Comparison of ENCODE assay signal across 35 cellular contexts in genomic region chr15:50176869-50177268, GRCh38. TPM values are rescaled to one million over a fixed set of nuclear protein-coding genes. Genes with fewer than 3 reads are reported as not detected.
A peak's percentile ranks its signal among the peaks of the same experiment; 100 is the strongest.
DNase-seq lines count a peak whose midpoint lies in the region; ATAC-seq lines count a peak whose summit lies in the region.
"Had no signal": no experiment of that assay in that cellular context is flagged by ENCODE, and none has a peak within 500 bp of the region (broad histone marks: within the 10 kb centered on the region; RNA-seq: fewer than 3 reads in every experiment).

No MANE protein-coding gene starts in this region.

- peaks cover 25% of the 10 kb centered on the region for H3K27me3 ChIP-seq in GM23248 (replicated peaks; ENCODE audit: insufficient read depth)
- H3K27me3 ChIP-seq in CD8-positive, alpha-beta memory T cell (ENCODE audit: insufficient read depth, low read length, poor library complexity, severe bottlenecking) = no peaks in the 10 kb centered on the region

- H3K36me3 ChIP-seq in GM23248 (ENCODE audit: low read depth) = no peaks in the 10 kb centered on the region
- no peaks in the 10 kb centered on the region for H3K36me3 ChIP-seq in CD8-positive, alpha-beta memory T cell (ENCODE audit: insufficient read depth, low read length)
- H3K36me3 ChIP-seq: heart left ventricle, right atrium auricular region, SJSA1, tibial artery, vagina, WERI-Rb-1 had no signal

- no peak for DNase-seq in activated CD8-positive, alpha-beta memory T cell treated with anti-CD3 and anti-CD28 coated beads, Interleukin-2, amount 10 ng/mL, durations not matched to agents 7 days and 5 days
- no peak for DNase-seq in activated CD8-positive, alpha-beta memory T cell treated with anti-CD3 and anti-CD28 coated beads, Interleukin-2, amount 50 U/mL, for 4 hours
- peak; percentile 37 for DNase-seq in GM23248
- peak; percentile 9 for DNase-seq in non-pigmented ciliary epithelial cell (ENCODE audit: low read depth)
- DNase-seq in CD8-positive, alpha-beta memory T cell = no peak
- no peak for DNase-seq in NCI-H69 (lab: John Stamatoyannopoulos, UW)
- no peak for DNase-seq in CD1c-positive myeloid dendritic cell (ENCODE audit: extremely low spot score)
- DNase-seq: activated CD4-positive, alpha-beta T cell treated with anti-CD3 and anti-CD28 coated beads, Interleukin-2, amount 50 U/mL, for 4 hours; activated CD8-positive, alpha-beta memory T cell treated with anti-CD3 and anti-CD28 coated beads, Interleukin-2, amount 50 U/mL, for 48 hours; activated effector memory CD4-positive, alpha-beta T cell treated with anti-CD3 and anti-CD28 coated beads, Interleukin-2, amount 50 U/mL, for 16 hours; CD4-positive, alpha-beta memory T cell; endodermal cell; heart left ventricle; Kasumi-1; kidney; left ventricle myocardium superior; NCI-H1092 treated with DMSO at 0.1 percent for 48 hours; NCI-H1694 treated with DMSO at 0.1 percent for 48 hours; NCI-H2171 treated with DMSO at 0.1 percent for 48 hours; NCI-H524; OCI-M1; posterior cingulate gyrus; stimulated activated CD8-positive, alpha-beta memory T cell treated with anti-CD3 and anti-CD28 coated beads, Interleukin-4, amount 100 ng/mL, for 48 hours; tibial artery; WERI-Rb-1 had no signal

- no peaks in the 10 kb centered on the region for H3K27me3 Mint-ChIP-seq in activated CD8-positive, alpha-beta memory T cell treated with anti-CD3 and anti-CD28 coated beads, Interleukin-2, amount 10 ng/mL, durations not matched to agents 7 days and 5 days
- peaks cover 33% of the 10 kb centered on the region for H3K27me3 Mint-ChIP-seq in activated T-helper 17 cell treated with anti-CD3 and anti-CD28 coated beads, Interleukin-2, amount 50 U/mL, for 72 hours
- H3K27me3 Mint-ChIP-seq in CD8-positive, alpha-beta memory T cell = peaks cover under 1 to 4% of the 10 kb centered on the region in 2 donors
- H3K27me3 Mint-ChIP-seq: central memory CD8-positive, alpha-beta T cell had no signal

- no peak overlapping the region for H3K4me3 ChIP-seq in GM23248
- H3K4me3 ChIP-seq in CD8-positive, alpha-beta memory T cell (ENCODE audit: low read length) = no peak overlapping the region
- H3K4me3 ChIP-seq: A549, heart left ventricle, right atrium auricular region, SJSA1, smooth muscle cell, tibial artery, vagina had no signal

- H3K9me3 ChIP-seq in GM23248 (ENCODE audit: low read depth) = no peaks in the 10 kb centered on the region
- no peaks in the 10 kb centered on the region for H3K9me3 ChIP-seq in CD8-positive, alpha-beta memory T cell (ENCODE audit: low read length)
- H3K9me3 ChIP-seq: A549, heart left ventricle, right atrium auricular region, SJSA1, tibial artery, vagina had no signal

- CTCF ChIA-PET in activated CD8-positive, alpha-beta memory T cell treated with anti-CD3 and anti-CD28 coated beads, Interleukin-2, amount 10 ng/mL, durations not matched to agents 7 days and 5 days (lab: Charles Lee) = interaction anchor here (0.7 kb wide), 1 partner anchor 19 kb away, joined by 3 read pairs; no protein-coding TSS in a partner anchor
- CTCF ChIA-PET in CD8-positive, alpha-beta memory T cell (lab: Charles Lee) = interaction anchor here (1.3 kb wide), 1 partner anchor 8 kb away, joined by 3 read pairs; no protein-coding TSS in a partner anchor

- peak overlapping the region; percentile 49 for H3K27ac Mint-ChIP-seq in activated CD8-positive, alpha-beta memory T cell treated with anti-CD3 and anti-CD28 coated beads, Interleukin-2, amount 10 ng/mL, durations not matched to agents 7 days and 5 days
- H3K27ac Mint-ChIP-seq in activated T-helper 17 cell treated with anti-CD3 and anti-CD28 coated beads, Interleukin-2, amount 50 U/mL, for 72 hours = no peak overlapping the region
- H3K27ac Mint-ChIP-seq in CD8-positive, alpha-beta memory T cell = no peak overlapping the region
- H3K27ac Mint-ChIP-seq: CD4-positive, alpha-beta memory T cell; dendritic cell treated with granulocyte-macrophage colony-stimulating factor and Interleukin-4, amounts not matched to agents 40 ng/mL and 50 ng/mL, for 4 days; endodermal cell had no signal

- H4K20me1 ChIP-seq in GM23248 (ENCODE audit: insufficient read depth) = no peaks in the 10 kb centered on the region

- H3K27ac ChIP-seq in GM23248 = no peak overlapping the region
- no peak overlapping the region for H3K27ac ChIP-seq in CD8-positive, alpha-beta memory T cell (ENCODE audit: low read depth, low read length)
- H3K27ac ChIP-seq: A549, heart left ventricle, right atrium auricular region, RWPE1, SJSA1, tibial artery, vagina, WERI-Rb-1 had no signal

- no peaks in the 10 kb centered on the region for H3K9me2 ChIP-seq in GM23248 (ENCODE audit: insufficient read depth)

- peaks cover 26% of the 10 kb centered on the region for H3K36me3 Mint-ChIP-seq in activated CD8-positive, alpha-beta memory T cell treated with anti-CD3 and anti-CD28 coated beads, Interleukin-2, amount 10 ng/mL, durations not matched to agents 7 days and 5 days
- H3K36me3 Mint-ChIP-seq in activated T-helper 17 cell treated with anti-CD3 and anti-CD28 coated beads, Interleukin-2, amount 50 U/mL, for 72 hours (ENCODE audit: low read depth) = no peaks in the 10 kb centered on the region
- peaks cover 0 to under 1% (median 0%) of the 10 kb centered on the region in 3 donors for H3K36me3 Mint-ChIP-seq in CD8-positive, alpha-beta memory T cell
- H3K36me3 Mint-ChIP-seq: CD4-positive, alpha-beta memory T cell had no signal

- no peak overlapping the region for H3K4me3 Mint-ChIP-seq in activated CD8-positive, alpha-beta memory T cell treated with anti-CD3 and anti-CD28 coated beads, Interleukin-2, amount 10 ng/mL, durations not matched to agents 7 days and 5 days
- H3K4me3 Mint-ChIP-seq in activated T-helper 17 cell treated with anti-CD3 and anti-CD28 coated beads, Interleukin-2, amount 50 U/mL, for 72 hours = peak overlapping the region; percentile 20
- no peak overlapping the region for H3K4me3 Mint-ChIP-seq in CD8-positive, alpha-beta memory T cell
- H3K4me3 Mint-ChIP-seq: CD4-positive, alpha-beta memory T cell; central memory CD8-positive, alpha-beta T cell; dendritic cell treated with granulocyte-macrophage colony-stimulating factor and Interleukin-4, amounts not matched to agents 40 ng/mL and 50 ng/mL, for 4 days; endodermal cell had no signal

- 0 out of 2 replicates have a peak, but pooled peaks cover 2% of the 10 kb centered on the region for H3K4me1 ChIP-seq in GM23248 (ENCODE audit: insufficient read depth)
- no peaks in the 10 kb centered on the region for H3K4me1 ChIP-seq in CD8-positive, alpha-beta memory T cell (ENCODE audit: insufficient read depth, low read length)
- H3K4me1 ChIP-seq: SJSA1 had no signal

- no peak overlapping the region for H2AFZ ChIP-seq in GM23248

- in situ Hi-C loops in GM23248 (cut with MboI) = no loop called here

- peak; percentile 46 for ATAC-seq in activated CD8-positive, alpha-beta memory T cell treated with anti-CD3 and anti-CD28 coated beads, Interleukin-2, amount 10 ng/mL, durations not matched to agents 7 days and 5 days
- ATAC-seq in activated T-helper 17 cell treated with anti-CD3 and anti-CD28 coated beads, Interleukin-2, amount 50 U/mL, for 72 hours (replicated peaks) = peak; percentile 97
- ATAC-seq: A549, heart left ventricle, HepG2, left ventricle myocardium superior had no signal

- peaks cover 50% of the 10 kb centered on the region for H3K4me1 Mint-ChIP-seq in activated CD8-positive, alpha-beta memory T cell treated with anti-CD3 and anti-CD28 coated beads, Interleukin-2, amount 10 ng/mL, durations not matched to agents 7 days and 5 days
- H3K4me1 Mint-ChIP-seq in activated T-helper 17 cell treated with anti-CD3 and anti-CD28 coated beads, Interleukin-2, amount 50 U/mL, for 72 hours = peaks cover 8% of the 10 kb centered on the region
- H3K4me1 Mint-ChIP-seq in CD8-positive, alpha-beta memory T cell = peaks cover 2 to 6% (median 5%) of the 10 kb centered on the region in 3 donors
- H3K4me1 Mint-ChIP-seq: endodermal cell had no signal

- peaks cover 8% of the 10 kb centered on the region for H3K9me3 Mint-ChIP-seq in activated CD8-positive, alpha-beta memory T cell treated with anti-CD3 and anti-CD28 coated beads, Interleukin-2, amount 10 ng/mL, durations not matched to agents 7 days and 5 days (ENCODE audit: low read depth)
- H3K9me3 Mint-ChIP-seq in activated T-helper 17 cell treated with anti-CD3 and anti-CD28 coated beads, Interleukin-2, amount 50 U/mL, for 72 hours = peaks cover 5% of the 10 kb centered on the region
- H3K9me3 Mint-ChIP-seq in CD8-positive, alpha-beta memory T cell = no peaks in the 10 kb centered on the region
- H3K9me3 Mint-ChIP-seq: central memory CD8-positive, alpha-beta T cell had no signal

- H3K9ac ChIP-seq in GM23248 = no peak overlapping the region

- H3K79me2 ChIP-seq in GM23248 (ENCODE audit: insufficient read depth) = no peaks in the 10 kb centered on the region

- 0 out of 2 replicates have a peak, but pooled peaks cover 9% of the 10 kb centered on the region for H3F3A ChIP-seq in GM23248 (ENCODE audit: insufficient read depth)

- H3K4me2 ChIP-seq in GM23248 (ENCODE audit: unreplicated experiment) = no peak overlapping the region
- H3K4me2 ChIP-seq: A549, smooth muscle cell had no signal

- POLR2A ChIA-PET in CD8-positive, alpha-beta memory T cell (lab: Charles Lee) = no interaction called here

RNA-seq across cellular contexts. Expression of gene SLC27A2, which starts 5.1 kb away (rescaled TPM):
- 10 to 100 TPM; 36.4 to 54.0 TPM for total RNA-seq in activated CD8-positive, alpha-beta memory T cell treated with anti-CD3 and anti-CD28 coated beads, Interleukin-2, amount 10 ng/mL, durations not matched to agents 7 days and 5 days
- not detected in 2 replicates for total RNA-seq in GM23248 (2014; rRNA removed; shearing (Covaris generic))
- polyA plus RNA-seq in GM23248 (2016; fragmentation: Nextera tagmentation; extraction: Ambion mirVana) = not detected in 2 replicates
- total RNA-seq in activated T-helper 17 cell treated with anti-CD3 and anti-CD28 coated beads, Interleukin-2, amount 50 U/mL, for 72 hours = 10 to 100 TPM; 15.9 to 41.7 TPM
- 10 to 100 TPM; 16.6 to 18.6 TPM for total RNA-seq in CD8-positive, alpha-beta memory T cell
- 3.0 TPM for polyA plus RNA-seq in CD8-positive, alpha-beta memory T cell
- total RNA-seq: left ventricle myocardium superior, right atrium auricular region had no signal
- polyA plus RNA-seq: smooth muscle cell had no signal

RNA-seq across cellular contexts. Expression of gene ATP8B4, which starts 57.8 kb away (rescaled TPM):
- 10 to 100 TPM; 69.2 to 98.3 TPM for total RNA-seq in activated CD8-positive, alpha-beta memory T cell treated with anti-CD3 and anti-CD28 coated beads, Interleukin-2, amount 10 ng/mL, durations not matched to agents 7 days and 5 days
- total RNA-seq in GM23248 (2014; rRNA removed; shearing (Covaris generic)) = 1.5 and 11.4 TPM in 2 replicates
- 0.89 and 1.1 TPM in 2 replicates for polyA plus RNA-seq in GM23248 (2016; fragmentation: Nextera tagmentation; extraction: Ambion mirVana)
- total RNA-seq in activated T-helper 17 cell treated with anti-CD3 and anti-CD28 coated beads, Interleukin-2, amount 50 U/mL, for 72 hours = 10 to 100 TPM; 20.0 to 26.1 TPM
- 1 to 10 TPM; 8.5 to 8.9 TPM for total RNA-seq in CD8-positive, alpha-beta memory T cell
- 0.23 TPM for polyA plus RNA-seq in CD8-positive, alpha-beta memory T cell

Comparison
In these comparisons a context has a peak if more than half of its experiments do, and no peak if none do; other contexts are left out.
1. DNase-seq: peak in GM23248 (single experiment) and non-pigmented ciliary epithelial cell (single experiment); none in activated CD8-positive, alpha-beta memory T cell treated with anti-CD3 and anti-CD28 coated beads, Interleukin-2, amount 10 ng/mL, durations not matched to agents 7 days and 5 days (single experiment), activated CD8-positive, alpha-beta memory T cell treated with anti-CD3 and anti-CD28 coated beads, Interleukin-2, amount 50 U/mL, for 4 hours (single experiment), CD8-positive, alpha-beta memory T cell (0 of 5), NCI-H69 (single experiment) and CD1c-positive myeloid dendritic cell (single experiment).
2. RNA of gene SLC27A2, which starts 5.1 kb away (total RNA-seq): 36.4 to 54.0 TPM in activated CD8-positive, alpha-beta memory T cell treated with anti-CD3 and anti-CD28 coated beads, Interleukin-2, amount 10 ng/mL, durations not matched to agents 7 days and 5 days, 15.9 to 41.7 TPM in activated T-helper 17 cell treated with anti-CD3 and anti-CD28 coated beads, Interleukin-2, amount 50 U/mL, for 72 hours and 16.6 to 18.6 TPM in CD8-positive, alpha-beta memory T cell; not detected in GM23248; every median in the first group is over 10 times any median in the second.